Comparison of ENCODE assay signal across 23 cellular contexts in the genomic region with DNA sequence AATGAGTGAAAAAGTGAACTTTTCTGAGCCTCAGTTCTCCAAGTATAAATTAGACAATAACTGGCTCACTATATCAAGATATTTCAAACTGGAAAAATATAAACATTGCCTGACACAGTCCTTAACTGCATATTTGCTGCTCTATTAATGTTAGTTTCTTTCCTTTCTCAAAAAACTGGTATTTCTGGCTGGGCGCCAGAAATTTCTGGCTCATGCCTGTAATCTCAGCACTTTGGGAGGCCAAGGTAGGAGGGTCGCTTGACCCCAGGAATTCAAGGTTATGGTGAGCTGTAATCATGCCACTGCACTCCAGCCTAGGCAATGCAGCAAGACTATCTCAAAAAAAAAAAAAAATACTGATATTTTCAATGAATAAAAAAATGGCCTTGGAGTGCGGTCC.
"Had no signal": no experiment of that assay in that cellular context is flagged by ENCODE, and none has a peak within 500 bp of the region (broad histone marks: within the 10 kb centered on the region; RNA-seq: fewer than 3 reads in every experiment).

No MANE protein-coding gene starts in this region.

- H3K27me3 ChIP-seq: Peyer's patch, SJCRH30 had no signal

- H3K9me3 Mint-ChIP-seq: activated CD8-positive, alpha-beta T cell treated with anti-CD3 and anti-CD28 coated beads for 36 hours; activated naive CD4-positive, alpha-beta T cell treated with anti-CD3 and anti-CD28 coated beads, Interleukin-2, amount 10 ng/mL, durations not matched to agents 7 days and 5 days; activated T-helper 2 cell treated with anti-CD3 and anti-CD28 coated beads, Interferon-gamma antibody, Interleukin-2, Interleukin-4, amounts not matched to agents 10 μg/mL and 5 μg/mL and 100 μg/mL, durations not matched to agents 14 hours and 24 hours and 36 hours; T-helper 1 cell treated with Interleukin-12 subunit alpha and Interleukin-12 subunit beta and Interleukin-4 antibody, amounts not matched to agents 30 μg/mL and 1 μg/mL, for 36 hours had no signal

- H3K27ac Mint-ChIP-seq: activated CD8-positive, alpha-beta T cell treated with anti-CD3 and anti-CD28 coated beads for 36 hours; activated naive CD4-positive, alpha-beta T cell treated with anti-CD3 and anti-CD28 coated beads, Interleukin-2, amount 10 ng/mL, durations not matched to agents 7 days and 5 days; activated naive CD8-positive, alpha-beta T cell treated with anti-CD3 and anti-CD28 coated beads for 36 hours; activated T-cell treated with anti-CD3 and anti-CD28 coated beads, Interleukin-2, amount 50 U/mL, for 72 hours; activated T-helper 2 cell treated with anti-CD3 and anti-CD28 coated beads, Interferon-gamma antibody, Interleukin-2, Interleukin-4, amounts not matched to agents 10 μg/mL and 5 μg/mL and 100 μg/mL, durations not matched to agents 14 hours and 24 hours and 36 hours; T-helper 1 cell treated with Interleukin-12 subunit alpha and Interleukin-12 subunit beta and Interleukin-4 antibody, amounts not matched to agents 30 μg/mL and 1 μg/mL, for 36 hours had no signal

- H3K4me1 Mint-ChIP-seq: activated naive CD4-positive, alpha-beta T cell treated with anti-CD3 and anti-CD28 coated beads, Interleukin-2, amount 10 ng/mL, durations not matched to agents 7 days and 5 days; activated naive CD8-positive, alpha-beta T cell treated with anti-CD3 and anti-CD28 coated beads for 36 hours had no signal

- H3K27ac ChIP-seq: Peyer's patch, RWPE1, SJCRH30 had no signal

- DNase-seq: activated CD4-positive, alpha-beta T cell treated with anti-CD3 and anti-CD28 coated beads for 4 hours; activated CD8-positive, alpha-beta memory T cell treated with anti-CD3 and anti-CD28 coated beads, Interleukin-2, amount 50 U/mL, for 4 hours; activated CD8-positive, alpha-beta T cell treated with anti-CD3 and anti-CD28 coated beads for 36 hours; activated gamma-delta T cell treated with Interleukin-2 at 50 U/mL for 16 hours; activated naive CD4-positive, alpha-beta T cell treated with anti-CD3 and anti-CD28 coated beads, Interleukin-2, amount 10 ng/mL, durations not matched to agents 7 days and 5 days; activated naive CD8-positive, alpha-beta T cell treated with anti-CD3 and anti-CD28 coated beads for 36 hours; activated T-cell treated with anti-CD3 and anti-CD28 coated beads, Interleukin-2, amount 50 U/mL, for 72 hours; anterior cingulate cortex; caudate nucleus; Karpas-422; NCI-H1694; NCI-H2029; NCI-H446; NCI-H524; NCI-H774; OCI-M1; Peyer's patch; Right ventricle myocardium superior had no signal

- H3K36me3 Mint-ChIP-seq: activated naive CD4-positive, alpha-beta T cell treated with anti-CD3 and anti-CD28 coated beads, Interleukin-2, amount 10 ng/mL, durations not matched to agents 7 days and 5 days; activated naive CD8-positive, alpha-beta T cell treated with anti-CD3 and anti-CD28 coated beads for 36 hours had no signal

- H3K4me3 Mint-ChIP-seq: activated CD8-positive, alpha-beta T cell treated with anti-CD3 and anti-CD28 coated beads for 36 hours; activated naive CD4-positive, alpha-beta T cell treated with anti-CD3 and anti-CD28 coated beads, Interleukin-2, amount 10 ng/mL, durations not matched to agents 7 days and 5 days; activated naive CD8-positive, alpha-beta T cell treated with anti-CD3 and anti-CD28 coated beads for 36 hours; activated T-cell treated with anti-CD3 and anti-CD28 coated beads, Interleukin-2, amount 50 U/mL, for 72 hours; T-helper 1 cell treated with Interleukin-12 subunit alpha and Interleukin-12 subunit beta and Interleukin-4 antibody, amounts not matched to agents 30 μg/mL and 1 μg/mL, for 36 hours had no signal

- H3K9me3 ChIP-seq: Peyer's patch, SJCRH30 had no signal

- H3K4me1 ChIP-seq: Peyer's patch, SJCRH30 had no signal

- H3K36me3 ChIP-seq: Peyer's patch, SJCRH30 had no signal

- H3K4me3 ChIP-seq: Peyer's patch, SJCRH30 had no signal

- ATAC-seq: activated CD4-positive, CD25-positive, alpha-beta regulatory T cell treated with anti-CD3 and anti-CD28 coated beads, Interleukin-2, amount 50 U/mL, for 24 hours; activated CD8-positive, alpha-beta T cell treated with anti-CD3 and anti-CD28 coated beads for 36 hours; activated T-cell treated with anti-CD3 and anti-CD28 coated beads, Interleukin-2, amount 50 U/mL, for 72 hours had no signal

- H3K27me3 Mint-ChIP-seq: activated CD8-positive, alpha-beta T cell treated with anti-CD3 and anti-CD28 coated beads for 36 hours; activated naive CD8-positive, alpha-beta T cell treated with anti-CD3 and anti-CD28 coated beads for 36 hours had no signal
